ENCODE assay signal across 1 cellular context in the genomic region with DNA sequence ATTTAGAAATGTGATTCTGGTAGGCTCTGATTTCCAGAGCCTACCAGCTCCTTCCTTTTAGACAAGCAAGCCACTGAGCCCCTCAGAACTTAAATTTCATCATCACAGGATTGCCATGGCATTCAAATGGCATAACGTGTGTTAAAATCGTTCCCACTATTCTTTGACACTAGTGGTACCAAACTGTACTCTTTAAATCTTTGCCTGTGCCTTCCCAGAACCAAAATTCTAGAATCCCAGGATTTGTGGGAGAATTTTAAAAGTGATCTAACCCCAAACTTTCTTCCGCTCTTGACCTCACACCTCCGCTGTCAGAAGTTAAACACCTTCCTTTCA.
TF ChIP-seq lines count a peak whose summit lies in the region.

No MANE protein-coding gene starts in this region.

TF ChIP-seq in GM23338, 12 proteins besides CTCF, POLR2A, EP300 and RAD21 (continued from another document):
- TF ChIP-seq ETS1 (IDR thresholded peaks at IDR 0.05) (no peak), EZH2 (IDR thresholded peaks at IDR 0.05; ENCODE audit: low read depth, unreplicated experiment) (no peak), POLR2AphosphoS5 (IDR thresholded peaks at IDR 0.05; ENCODE audit: low read depth) (no peak), ZNF331 (CRISPR knock-in tag; IDR thresholded peaks at IDR 0.05; ENCODE audit: low read depth) (no peak), EZH2phosphoT487 (IDR thresholded peaks at IDR 0.05; ENCODE audit: unreplicated experiment) (no peak), NANOG (IDR thresholded peaks at IDR 0.05; ENCODE audit: borderline replicate concordance) (no peak), STAT1 (IDR thresholded peaks at IDR 0.05; ENCODE audit: unreplicated experiment) (no peak), REST (IDR thresholded peaks at IDR 0.05; ENCODE audit: unreplicated experiment) (no peak)
